ENCODE assay signal across 13 cellular contexts in the genomic region with DNA sequence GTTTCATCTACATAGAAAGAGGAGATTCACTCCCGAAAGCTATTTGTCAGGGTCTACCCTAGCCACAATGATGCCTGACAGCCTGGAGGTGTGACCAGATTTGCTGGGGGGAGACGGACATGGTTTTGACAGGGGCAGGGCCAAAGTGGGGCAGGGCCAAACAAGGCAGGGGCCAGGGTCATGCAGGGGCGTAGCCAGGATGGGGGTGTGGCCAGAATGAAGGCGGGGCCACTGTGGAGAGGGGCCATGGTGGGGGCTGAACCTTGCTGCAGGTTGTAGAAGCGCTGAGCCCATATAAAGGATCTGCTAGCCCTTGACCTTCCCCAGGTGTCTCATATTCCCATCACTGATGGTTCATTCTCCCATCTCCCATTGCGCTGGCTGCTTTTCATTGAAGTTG.
A peak's percentile ranks its signal among the peaks of the same experiment; 100 is the strongest.
DNase-seq lines count a peak whose midpoint lies in the region; ATAC-seq and TF ChIP-seq lines count a peak whose summit lies in the region.
"Had no signal": no experiment of that assay in that cellular context is flagged by ENCODE, and none has a peak within 500 bp of the region (broad histone marks: within the 10 kb centered on the region; RNA-seq: fewer than 3 reads in every experiment).

No MANE protein-coding gene starts in this region.

- H3K4me3 ChIP-seq in DND-41 (ENCODE audit: low read depth in 1 of 2, low read length in 2 of 2) = no peak overlapping the region
- no peak overlapping the region for H3K4me3 ChIP-seq in H7 (ENCODE audit: insufficient read depth, low read depth, low read length)
- no peak overlapping the region for H3K4me3 ChIP-seq in spleen

- H3K27me3 ChIP-seq in DND-41 (ENCODE audit: insufficient read depth, low read length, poor library complexity) = no peaks in the 10 kb centered on the region
- no peaks in the 10 kb centered on the region for H3K27me3 ChIP-seq in H7 (ENCODE audit: control insufficient read depth, insufficient read depth, low read length)
- H3K27me3 ChIP-seq in spleen (replicated peaks in 1 of 7) = peaks cover 0 to 19% (median 0%) of the 10 kb centered on the region in 7 donors

- no peaks in the 10 kb centered on the region for H3K79me2 ChIP-seq in DND-41 (ENCODE audit: insufficient read depth, low read length)

- TF ChIP-seq CTCF in DND-41 (IDR thresholded peaks at IDR 0.05; ENCODE audit: borderline replicate concordance, extremely low read depth, low read length, poor library complexity, severe bottlenecking) (no peak), spleen (IDR thresholded peaks at IDR 0.05 in 8 of 11, conservative IDR thresholded peaks at IDR 0.05 in 3 of 11) (no peak)

- peak overlapping the region; percentile 69 for H3K27ac ChIP-seq in DND-41 (ENCODE audit: low read length)
- H3K27ac ChIP-seq in spleen = no peak overlapping the region

- DNase-seq in DND-41 = no peak
- peak; percentile 79 for DNase-seq in H7
- peak; percentile 41 for DNase-seq in iPS-NIHi11 (ENCODE audit: low spot score)
- DNase-seq in spleen = peak; percentile 41
- no peak for DNase-seq in AG20443 (ENCODE audit: low spot score)
- DNase-seq: ACHN; C1 segment of cervical spinal cord; Calu3; CD4-positive, alpha-beta T cell; DMS 273 treated with DMSO at 0.1 percent for 48 hours; DMS79 treated with DMSO at 0.1 percent for 48 hours had no signal

- H3K36me3 ChIP-seq in DND-41 (ENCODE audit: insufficient read depth, low read length) (no peaks in the 10 kb centered on the region), H7 (replicated peaks; ENCODE audit: control insufficient read depth, insufficient read depth, low read length) (no peaks in the 10 kb centered on the region), spleen (no peaks in the 10 kb centered on the region)

- no peaks in the 10 kb centered on the region for H4K20me1 ChIP-seq in DND-41 (ENCODE audit: insufficient read depth, low read length)

- intact Hi-C loops in spleen (cut with DNase I; ENCODE audit: low total_unique reads) = no loop called here

- H3K4me1 ChIP-seq in DND-41 (ENCODE audit: insufficient read depth, low read length) (peaks cover 30% of the 10 kb centered on the region), spleen (peaks cover 0 to 14% (median 9%) of the 10 kb centered on the region in 6 donors)

- H3K9me3 ChIP-seq in DND-41 (ENCODE audit: insufficient read depth, low read length, severe bottlenecking) (no peaks in the 10 kb centered on the region), spleen (no peaks in the 10 kb centered on the region)

- WGBS in spleen, 5 donors = 86 to 94% (median 91%) methylated on average over 6 of the region's 6 CpGs

- H2AFZ ChIP-seq in DND-41 (ENCODE audit: low read depth, low read length) = no peak overlapping the region

- H3K9ac ChIP-seq in DND-41 (ENCODE audit: low read depth, low read length) = no peak overlapping the region

- ATAC-seq in DND-41 (ENCODE audit: insufficient read depth, low read depth) (no peak), GM21825 (IDR thresholded peaks at IDR 0.05; ENCODE audit: unreplicated experiment) (no peak), HG02763 (IDR thresholded peaks at IDR 0.05; ENCODE audit: unreplicated experiment) (no peak)

- no peak overlapping the region for H3K4me2 ChIP-seq in DND-41 (ENCODE audit: insufficient read depth, low read length)

- no peak for TF ChIP-seq POLR2A in spleen (IDR thresholded peaks at IDR 0.05)

Comparison
In these comparisons a context has a peak if more than half of its experiments do, and no peak if none do; other contexts are left out.
1. DNase-seq: peak in H7 (single experiment), iPS-NIHi11 (single experiment) and spleen (single experiment); none in DND-41 (single experiment) and AG20443 (single experiment).